12 cellular contexts compared by ENCODE assay signal in the genomic region with DNA sequence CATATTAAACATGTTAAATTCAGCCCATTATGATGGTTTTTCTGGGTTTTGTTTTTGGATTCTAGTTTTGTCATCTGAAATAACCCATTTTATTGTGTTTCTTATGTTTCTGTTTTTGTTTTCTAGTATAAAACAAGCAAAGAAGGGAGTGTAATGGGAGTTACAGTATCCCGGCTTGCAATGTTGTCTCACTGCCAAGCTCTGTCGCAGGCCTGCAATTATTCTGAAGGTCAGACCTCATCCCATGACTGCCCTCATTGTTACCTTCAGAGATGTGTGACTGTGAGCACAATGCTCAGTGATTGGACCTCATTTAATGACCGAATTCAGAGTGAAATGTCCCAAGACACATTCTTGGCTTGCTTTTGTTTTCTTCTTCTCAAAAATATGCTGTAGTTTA.
DNase-seq lines count a peak whose midpoint lies in the region; ATAC-seq and TF ChIP-seq lines count a peak whose summit lies in the region.
"Had no signal": no experiment of that assay in that cellular context is flagged by ENCODE, and none has a peak within 500 bp of the region (broad histone marks: within the 10 kb centered on the region; RNA-seq: fewer than 3 reads in every experiment).

No MANE protein-coding gene starts in this region.

- H3K36me3 Mint-ChIP-seq in activated naive CD8-positive, alpha-beta T cell: peaks cover 2% of the 10 kb centered on the region
- peaks cover 9% of the 10 kb centered on the region for H3K36me3 Mint-ChIP-seq in activated naive CD8-positive, alpha-beta T cell treated with anti-CD3 and anti-CD28 coated beads for 36 hours
- peaks cover 44% of the 10 kb centered on the region for H3K36me3 Mint-ChIP-seq in endodermal cell (ENCODE audit: low read depth)

- WGBS in endodermal cell (ENCODE audit: insufficient coverage in 1 of 2, insufficient read length in 1 of 2), 2 experiments: 94 to 100% methylated on average over 3 of the region's 3 CpGs

- H3K4me3 Mint-ChIP-seq in activated naive CD8-positive, alpha-beta T cell: no peak overlapping the region
- no peak overlapping the region for H3K4me3 Mint-ChIP-seq in activated naive CD8-positive, alpha-beta T cell treated with anti-CD3 and anti-CD28 coated beads for 36 hours
- H3K4me3 Mint-ChIP-seq in endodermal cell: no peak overlapping the region
- H3K4me3 Mint-ChIP-seq: IgD-negative memory B cell had no signal

- no peaks in the 10 kb centered on the region for H3K27me3 Mint-ChIP-seq in activated naive CD8-positive, alpha-beta T cell
- no peaks in the 10 kb centered on the region for H3K27me3 Mint-ChIP-seq in activated naive CD8-positive, alpha-beta T cell treated with anti-CD3 and anti-CD28 coated beads for 36 hours
- no peaks in the 10 kb centered on the region for H3K27me3 Mint-ChIP-seq in endodermal cell (ENCODE audit: insufficient read depth)
- H3K27me3 Mint-ChIP-seq: IgD-negative memory B cell had no signal

- no peak for DNase-seq in activated naive CD8-positive, alpha-beta T cell treated with anti-CD3 and anti-CD28 coated beads for 36 hours
- no peak for DNase-seq in endodermal cell
- no peak for DNase-seq in left lobe of liver (ENCODE audit: low spot score)
- DNase-seq in NCI-H1048 (lab: John Stamatoyannopoulos, UW): no peak
- DNase-seq in iPS-NIHi7 (ENCODE audit: extremely low spot score): no peak
- DNase-seq: activated naive CD4-positive, alpha-beta T cell had no signal

- no peaks in the 10 kb centered on the region for H3K9me3 ChIP-seq in endodermal cell (ENCODE audit: control insufficient read depth, low read length)
- H3K9me3 ChIP-seq: ovary had no signal

- no peak overlapping the region for H3K27ac ChIP-seq in endodermal cell (ENCODE audit: low read depth, low read length)
- H3K27ac ChIP-seq: ovary had no signal

- peak overlapping the region; percentile 13 for H3K27ac Mint-ChIP-seq in activated naive CD8-positive, alpha-beta T cell
- H3K27ac Mint-ChIP-seq in activated naive CD8-positive, alpha-beta T cell treated with anti-CD3 and anti-CD28 coated beads for 36 hours: no peak overlapping the region
- peak overlapping the region; percentile 30 for H3K27ac Mint-ChIP-seq in endodermal cell
- H3K27ac Mint-ChIP-seq: IgD-negative memory B cell had no signal

- no peak overlapping the region for H3K4me3 ChIP-seq in endodermal cell (ENCODE audit: low read length)
- H3K4me3 ChIP-seq: ovary had no signal

- peaks cover 32% of the 10 kb centered on the region for H3K36me3 ChIP-seq in endodermal cell (ENCODE audit: control insufficient read depth, insufficient read depth, low read length)
- H3K36me3 ChIP-seq: ovary had no signal

- H3K9ac ChIP-seq in endodermal cell (ENCODE audit: extremely low read depth, low read length, poor library complexity, severe bottlenecking): no peak overlapping the region

- H3K4me1 ChIP-seq in endodermal cell (ENCODE audit: control insufficient read depth, insufficient read depth, low read length): peaks cover 11% of the 10 kb centered on the region

- H3K9me3 Mint-ChIP-seq in activated naive CD8-positive, alpha-beta T cell (ENCODE audit: low read depth): no peaks in the 10 kb centered on the region
- H3K9me3 Mint-ChIP-seq in activated naive CD8-positive, alpha-beta T cell treated with anti-CD3 and anti-CD28 coated beads for 36 hours: no peaks in the 10 kb centered on the region
- H3K9me3 Mint-ChIP-seq in endodermal cell: no peaks in the 10 kb centered on the region
- H3K9me3 Mint-ChIP-seq: IgD-negative memory B cell had no signal

- H3K27me3 ChIP-seq in endodermal cell (ENCODE audit: control insufficient read depth, insufficient read depth, low read length, poor library complexity, severe bottlenecking): no peaks in the 10 kb centered on the region
- H3K27me3 ChIP-seq: ovary had no signal

- ATAC-seq in left lobe of liver (peak; percentile 45), GM21825 (IDR thresholded peaks at IDR 0.05; ENCODE audit: unreplicated experiment) (no peak), SK-N-SH treated with all-trans-retinoic acid at 6 μM for 48 hours (no peak)
- ATAC-seq: activated CD4-positive, CD25-positive, alpha-beta regulatory T cell treated with anti-CD3 and anti-CD28 coated beads, Interleukin-2, amount 50 U/mL, for 24 hours had no signal

- no peaks in the 10 kb centered on the region for H3K4me1 Mint-ChIP-seq in activated naive CD8-positive, alpha-beta T cell (ENCODE audit: low read depth)
- H3K4me1 Mint-ChIP-seq in activated naive CD8-positive, alpha-beta T cell treated with anti-CD3 and anti-CD28 coated beads for 36 hours: no peaks in the 10 kb centered on the region
- peaks cover 16% of the 10 kb centered on the region for H3K4me1 Mint-ChIP-seq in endodermal cell
- H3K4me1 Mint-ChIP-seq: IgD-negative memory B cell had no signal

- no peak for TF ChIP-seq CTCF in endodermal cell (conservative IDR thresholded peaks at IDR 0.05)

TF ChIP-seq in SK-N-SH treated with all-trans-retinoic acid at 6 μM for 48 hours, 23 proteins besides CTCF, POLR2A, EP300 and RAD21 (continues in another document):
- TF ChIP-seq, protein P1, sequence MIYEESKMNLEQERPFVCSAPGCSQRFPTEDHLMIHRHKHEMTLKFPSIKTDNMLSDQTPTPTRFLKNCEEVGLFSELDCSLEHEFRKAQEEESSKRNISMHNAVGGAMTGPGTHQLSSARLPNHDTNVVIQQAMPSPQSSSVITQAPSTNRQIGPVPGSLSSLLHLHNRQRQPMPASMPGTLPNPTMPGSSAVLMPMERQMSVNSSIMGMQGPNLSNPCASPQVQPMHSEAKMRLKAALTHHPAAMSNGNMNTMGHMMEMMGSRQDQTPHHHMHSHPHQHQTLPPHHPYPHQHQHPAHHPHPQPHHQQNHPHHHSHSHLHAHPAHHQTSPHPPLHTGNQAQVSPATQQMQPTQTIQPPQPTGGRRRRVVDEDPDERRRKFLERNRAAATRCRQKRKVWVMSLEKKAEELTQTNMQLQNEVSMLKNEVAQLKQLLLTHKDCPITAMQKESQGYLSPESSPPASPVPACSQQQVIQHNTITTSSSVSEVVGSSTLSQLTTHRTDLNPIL (CRISPR knock-in tag; IDR thresholded peaks at IDR 0.05; ENCODE audit: low read depth): no peak
- TF ChIP-seq SNAI2 (CRISPR knock-in tag; IDR thresholded peaks at IDR 0.05): no peak
- TF ChIP-seq PATZ1 (CRISPR knock-in tag; IDR thresholded peaks at IDR 0.05; ENCODE audit: borderline replicate concordance): no peak
- TF ChIP-seq POU6F1 (CRISPR knock-in tag; IDR thresholded peaks at IDR 0.05; ENCODE audit: borderline replicate concordance, low read depth): no peak
- TF ChIP-seq ZNF8 (CRISPR knock-in tag; IDR thresholded peaks at IDR 0.05): no peak
- TF ChIP-seq TOX (CRISPR knock-in tag; IDR thresholded peaks at IDR 0.05; ENCODE audit: borderline replicate concordance): no peak
- TF ChIP-seq CSRNP3 (CRISPR knock-in tag; IDR thresholded peaks at IDR 0.05): no peak
